8 cellular contexts compared by ENCODE assay signal in the genomic region with DNA sequence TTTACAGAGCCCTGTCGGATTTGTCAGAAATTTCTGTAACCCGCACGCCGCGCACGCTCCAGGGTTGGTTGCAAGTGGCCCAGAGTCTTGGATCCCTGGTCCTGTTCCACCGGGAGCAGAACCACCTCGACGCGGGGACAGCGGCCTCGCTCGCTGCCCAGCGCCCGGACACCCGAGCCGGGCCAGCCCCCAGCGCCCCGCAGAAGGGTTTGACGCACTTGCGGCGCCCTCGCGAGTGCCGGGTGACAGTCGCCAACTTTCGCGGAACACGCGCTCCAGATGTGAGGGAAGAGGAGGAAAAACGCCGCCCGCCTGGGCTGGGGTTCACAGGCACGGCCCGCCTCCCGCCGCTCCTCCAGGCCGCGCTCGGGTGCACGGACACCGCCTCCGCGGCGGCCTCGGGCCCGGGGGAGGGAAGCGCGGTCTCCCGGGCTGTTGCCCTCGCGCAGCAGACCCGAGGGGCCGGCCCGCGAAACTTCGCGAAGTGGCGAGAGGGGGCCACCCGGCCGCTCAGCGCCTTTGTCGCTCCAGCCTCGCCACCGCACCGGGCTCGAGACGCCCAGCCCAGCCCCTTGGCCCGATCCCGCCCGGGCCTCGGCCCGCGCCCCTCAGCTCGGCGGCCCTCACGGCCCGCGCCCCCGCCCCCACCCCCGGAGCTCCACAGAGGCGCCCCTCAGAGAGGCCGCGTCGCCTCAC. TPM values are rescaled to one million over a fixed set of nuclear protein-coding genes. Genes with fewer than 3 reads are reported as not detected.
DNase-seq lines count a peak whose midpoint lies in the region; ATAC-seq and TF ChIP-seq lines count a peak whose summit lies in the region.

No MANE protein-coding gene starts in this region.

- H3K9me3 ChIP-seq in thyroid gland: no peaks in the 10 kb centered on the region

- H3K4me3 ChIP-seq in GM12875 (ENCODE audit: low read depth, low read length) (peak overlapping the region; percentile 85), GM23338 (peak overlapping the region; percentile 73), LNCaP clone FGC (ENCODE audit: low read depth, low read length) (peak overlapping the region; percentile 70), fibroblast of villous mesenchyme (ENCODE audit: low read depth, low read length) (peak overlapping the region; percentile 74), thyroid gland (replicated peaks in 1 of 3) (peak overlapping the region; percentile 47 to 80 (median 66))

- H3K36me3 ChIP-seq in GM23338 (ENCODE audit: insufficient read depth) (no peaks in the 10 kb centered on the region), thyroid gland (no peaks in the 10 kb centered on the region)

- H3K27me3 Mint-ChIP-seq in GM23338 (ENCODE audit: insufficient read depth, low read depth, poor library complexity) (peaks cover 9% of the 10 kb centered on the region), nephron (ENCODE audit: low read depth) (no peaks in the 10 kb centered on the region)
- H3K27me3 Mint-ChIP-seq in activated T-cell treated with anti-CD3 and anti-CD28 coated beads, Interleukin-2, amount 50 U/mL, for 72 hours (ENCODE audit: low read depth): no peaks in the 10 kb centered on the region

- intact Hi-C loops in thyroid gland (cut with DNase I): no loop called here

- peaks cover 45% of the 10 kb centered on the region for H3K79me2 ChIP-seq in GM23338 (replicated peaks; ENCODE audit: insufficient read depth)

- H3K4me2 ChIP-seq in GM23338: peak overlapping the region; percentile 79

- no peak for TF ChIP-seq POLR2A in thyroid gland (IDR thresholded peaks at IDR 0.05)

- H3K4me1 Mint-ChIP-seq in GM23338: peaks cover 4% of the 10 kb centered on the region; the same call in 1 of the 3 replicates
- H3K4me1 Mint-ChIP-seq in activated T-cell treated with anti-CD3 and anti-CD28 coated beads, Interleukin-2, amount 50 U/mL, for 72 hours (ENCODE audit: low read depth): peaks cover 45% of the 10 kb centered on the region
- H3K4me1 Mint-ChIP-seq in nephron: peaks cover 23% of the 10 kb centered on the region

- peak overlapping the region; percentile 81 for H3K4me3 Mint-ChIP-seq in GM23338
- H3K4me3 Mint-ChIP-seq in activated T-cell treated with anti-CD3 and anti-CD28 coated beads, Interleukin-2, amount 50 U/mL, for 72 hours: peak overlapping the region; percentile 89 to 91
- peak overlapping the region; percentile 95 to 96 (median 96) for H3K4me3 Mint-ChIP-seq in nephron

- H3K36me3 Mint-ChIP-seq in GM23338 (ENCODE audit: low read depth) (peaks cover 16% of the 10 kb centered on the region), nephron (ENCODE audit: low read depth) (peaks cover 8% of the 10 kb centered on the region)
- H3K36me3 Mint-ChIP-seq in activated T-cell treated with anti-CD3 and anti-CD28 coated beads, Interleukin-2, amount 50 U/mL, for 72 hours (ENCODE audit: insufficient read depth in 2 of 2): peaks cover 0 to 2% of the 10 kb centered on the region in 2 donors

- H3K27ac Mint-ChIP-seq in GM23338: no peak overlapping the region
- peak overlapping the region; percentile 79 for H3K27ac Mint-ChIP-seq in activated T-cell treated with anti-CD3 and anti-CD28 coated beads, Interleukin-2, amount 50 U/mL, for 72 hours
- peak overlapping the region; percentile 86 to 94 (median 93) for H3K27ac Mint-ChIP-seq in nephron

- peak; percentile 71 for ATAC-seq in GM23338
- ATAC-seq in activated T-cell treated with anti-CD3 and anti-CD28 coated beads, Interleukin-2, amount 50 U/mL, for 72 hours (replicated peaks in 1 of 2): peak; percentile 51 to 55

- H4K20me1 ChIP-seq in GM23338 (replicated peaks; ENCODE audit: insufficient read depth): peaks cover 25% of the 10 kb centered on the region

- 0 to 2% methylated on average over 10 to 19 of the region's 85 CpGs for WGBS in thyroid gland, 2 donors

- H3K9me3 Mint-ChIP-seq in GM23338: peaks cover 4% of the 10 kb centered on the region; the same call in 2 of the 3 replicates
- peaks cover 0 to 1% of the 10 kb centered on the region in 2 donors for H3K9me3 Mint-ChIP-seq in activated T-cell treated with anti-CD3 and anti-CD28 coated beads, Interleukin-2, amount 50 U/mL, for 72 hours
- H3K9me3 Mint-ChIP-seq in nephron: peaks cover 3% of the 10 kb centered on the region

- no peaks in the 10 kb centered on the region for H3K27me3 ChIP-seq in GM23338 (ENCODE audit: insufficient read depth)
- H3K27me3 ChIP-seq in thyroid gland: no peaks in the 10 kb centered on the region

- TF ChIP-seq CTCF in GM12875 (IDR thresholded peaks at IDR 0.05; ENCODE audit: borderline replicate concordance, insufficient read depth, low read depth, low read length) (no peak), GM23338 (conservative IDR thresholded peaks at IDR 0.05; ENCODE audit: low read depth in 2 of 2) (no peak), LNCaP clone FGC (IDR thresholded peaks at IDR 0.05; ENCODE audit: control insufficient read depth, extremely low read depth, insufficient read depth) (no peak), fibroblast of villous mesenchyme (IDR thresholded peaks at IDR 0.05; ENCODE audit: insufficient read depth, low read depth, low read length) (no peak), nephron (IDR thresholded peaks at IDR 0.05; ENCODE audit: unreplicated experiment in 3 of 3) (no peak), thyroid gland (IDR thresholded peaks at IDR 0.05) (no peak)

- no peaks in the 10 kb centered on the region for H3F3A ChIP-seq in GM23338 (replicated peaks; ENCODE audit: low read depth)

- no peak overlapping the region for H3K27ac ChIP-seq in GM23338 (ENCODE audit: low read depth)
- peak overlapping the region; percentile 87 to 94 (median 90) for H3K27ac ChIP-seq in thyroid gland

- H3K4me1 ChIP-seq in GM23338 (ENCODE audit: insufficient read depth): no peaks in the 10 kb centered on the region
- no peaks in the 10 kb centered on the region for H3K4me1 ChIP-seq in thyroid gland

- peaks cover 10% of the 10 kb centered on the region for H3K9me2 ChIP-seq in GM23338 (ENCODE audit: insufficient read depth)

- no peak overlapping the region for H2AFZ ChIP-seq in GM23338

- DNase-seq in GM23338 (ENCODE audit: low spot score) (peak; percentile 37), LNCaP clone FGC (ENCODE audit: low read depth) (no peak), fibroblast of villous mesenchyme (ENCODE audit: low read depth) (peak; percentile 43), thyroid gland (peak; percentile 51), iPS-NIHi7 (ENCODE audit: extremely low spot score) (no peak)
- DNase-seq in activated T-cell treated with anti-CD3 and anti-CD28 coated beads, Interleukin-2, amount 50 U/mL, for 72 hours: peak; percentile 38 to 54

TF ChIP-seq in GM23338, 12 proteins besides CTCF, POLR2A, EP300 and RAD21 (continues in another document):
- no peak for TF ChIP-seq STAT1 (IDR thresholded peaks at IDR 0.05; ENCODE audit: unreplicated experiment)
- TF ChIP-seq, protein P1, sequence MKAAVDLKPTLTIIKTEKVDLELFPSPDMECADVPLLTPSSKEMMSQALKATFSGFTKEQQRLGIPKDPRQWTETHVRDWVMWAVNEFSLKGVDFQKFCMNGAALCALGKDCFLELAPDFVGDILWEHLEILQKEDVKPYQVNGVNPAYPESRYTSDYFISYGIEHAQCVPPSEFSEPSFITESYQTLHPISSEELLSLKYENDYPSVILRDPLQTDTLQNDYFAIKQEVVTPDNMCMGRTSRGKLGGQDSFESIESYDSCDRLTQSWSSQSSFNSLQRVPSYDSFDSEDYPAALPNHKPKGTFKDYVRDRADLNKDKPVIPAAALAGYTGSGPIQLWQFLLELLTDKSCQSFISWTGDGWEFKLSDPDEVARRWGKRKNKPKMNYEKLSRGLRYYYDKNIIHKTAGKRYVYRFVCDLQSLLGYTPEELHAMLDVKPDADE (IDR thresholded peaks at IDR 0.05): no peak

RNA-seq across cellular contexts. Expression of a gene that starts 0.5 kb away (rescaled TPM):
- 26.7 and 31.3 TPM in 2 replicates for total RNA-seq in GM23338 (2014; rRNA removed; shearing (Covaris generic))
- polyA plus RNA-seq in GM23338 (2016; fragmentation: Nextera tagmentation; extraction: Ambion mirVana): 20.0 and 25.2 TPM in 2 replicates
- 10 to 100 TPM; 44.6 to 45.7 TPM for total RNA-seq in activated T-cell treated with anti-CD3 and anti-CD28 coated beads, Interleukin-2, amount 50 U/mL, for 72 hours
- total RNA-seq in fibroblast of villous mesenchyme: 48.3 and 54.4 TPM in 2 replicates
- 10 to 100 TPM; 35.3 to 60.4 (median 43.8) TPM for total RNA-seq in thyroid gland

Comparison
In these comparisons a context has a peak if more than half of its experiments do, and no peak if none do; other contexts are left out.
1. DNase-seq: peak in GM23338 (single experiment), activated T-cell treated with anti-CD3 and anti-CD28 coated beads, Interleukin-2, amount 50 U/mL, for 72 hours (2 of 2), fibroblast of villous mesenchyme (single experiment) and thyroid gland (2 of 2); none in LNCaP clone FGC (single experiment) and iPS-NIHi7 (single experiment).
2. Peak in every context shown above with its lines, with median percentiles within 50 percentile points of each other: H3K4me3 ChIP-seq and H3K4me3 Mint-ChIP-seq.